In genomic region chrX:115892787-115893671, GRCh38 we compare ENCODE assay signal across 8 cellular contexts.
DNase-seq lines count a peak whose midpoint lies in the region; ATAC-seq and TF ChIP-seq lines count a peak whose summit lies in the region.

No MANE protein-coding gene starts in this region.

- H3K27me3 Mint-ChIP-seq in activated CD4-positive, alpha-beta T cell treated with anti-CD3 and anti-CD28 coated beads for 36 hours = no peaks in the 10 kb centered on the region
- peaks cover 0 to 13% (median 0%) of the 10 kb centered on the region in 3 donors for H3K27me3 Mint-ChIP-seq in CD14-positive monocyte (ENCODE audit: low read depth in 3 of 3)

- no peaks in the 10 kb centered on the region for H3K9me3 ChIP-seq in WERI-Rb-1 (ENCODE audit: severe bottlenecking)

- H3K4me1 Mint-ChIP-seq in activated CD4-positive, alpha-beta T cell treated with anti-CD3 and anti-CD28 coated beads for 36 hours = no peaks in the 10 kb centered on the region
- no peaks in the 10 kb centered on the region for H3K4me1 Mint-ChIP-seq in CD14-positive monocyte

- H3K27ac ChIP-seq in WERI-Rb-1 = peak overlapping the region; percentile 85

- no peak overlapping the region for H3K27ac Mint-ChIP-seq in activated CD4-positive, alpha-beta T cell treated with anti-CD3 and anti-CD28 coated beads for 36 hours
- no peak overlapping the region for H3K27ac Mint-ChIP-seq in CD14-positive monocyte

- no peaks in the 10 kb centered on the region for H3K36me3 ChIP-seq in WERI-Rb-1

- no peaks in the 10 kb centered on the region for H3K27me3 ChIP-seq in WERI-Rb-1 (ENCODE audit: insufficient read depth, low read depth, severe bottlenecking)

- intact Hi-C loops in activated CD4-positive, alpha-beta T cell treated with anti-CD3 and anti-CD28 coated beads for 36 hours (cut with DNase I, micrococcal nuclease) = no loop called here
- intact Hi-C loops in CD14-positive monocyte (cut with micrococcal nuclease) = no loop called here

- no peaks in the 10 kb centered on the region for H3K9me3 Mint-ChIP-seq in activated CD4-positive, alpha-beta T cell treated with anti-CD3 and anti-CD28 coated beads for 36 hours (ENCODE audit: low read depth)
- peaks cover 29 to 72% (median 41%) of the 10 kb centered on the region in 7 donors for H3K9me3 Mint-ChIP-seq in CD14-positive monocyte

- H3K4me3 ChIP-seq in WERI-Rb-1 (ENCODE audit: low read depth, low read length) = peak overlapping the region; percentile 47

- CTCF ChIA-PET in activated CD4-positive, alpha-beta T cell treated with anti-CD3 and anti-CD28 coated beads for 36 hours (lab: Charles Lee) = no interaction called here

- no peak overlapping the region for H3K4me3 Mint-ChIP-seq in activated CD4-positive, alpha-beta T cell treated with anti-CD3 and anti-CD28 coated beads for 36 hours
- H3K4me3 Mint-ChIP-seq in CD14-positive monocyte = no peak overlapping the region

- DNase-seq in GM04504 (ENCODE audit: low read depth) (peak; percentile 36), LoVo (ENCODE audit: low spot score) (peak; percentile 16), WERI-Rb-1 (peak; percentile 90), hypothalamus (lab: John Stamatoyannopoulos, UW) (peak in 41 of 51 donors; percentile 1 to 89 (median 34)), stromal cell of bone marrow (ENCODE audit: low read depth) (peak; percentile 25), CD14-positive monocyte (ENCODE audit: low spot score) (no peak)
- DNase-seq in activated CD4-positive, alpha-beta T cell treated with anti-CD3 and anti-CD28 coated beads for 36 hours = no peak

- ATAC-seq in GM21737 (IDR thresholded peaks at IDR 0.05; ENCODE audit: unreplicated experiment) = peak; percentile 56
- no peak for ATAC-seq in activated CD4-positive, alpha-beta T cell treated with anti-CD3 and anti-CD28 coated beads for 36 hours

- peak; percentile 74 for TF ChIP-seq CTCF in WERI-Rb-1 (IDR thresholded peaks at IDR 0.05; ENCODE audit: low read depth, low read length)
- TF ChIP-seq CTCF in CD14-positive monocyte (IDR thresholded peaks at IDR 0.05) = no peak

- H3K36me3 Mint-ChIP-seq in activated CD4-positive, alpha-beta T cell treated with anti-CD3 and anti-CD28 coated beads for 36 hours (ENCODE audit: low read depth) = no peaks in the 10 kb centered on the region
- H3K36me3 Mint-ChIP-seq in CD14-positive monocyte = no peaks in the 10 kb centered on the region

- POLR2A ChIA-PET in activated CD4-positive, alpha-beta T cell treated with anti-CD3 and anti-CD28 coated beads for 36 hours (lab: Charles Lee) = no interaction called here

Comparison
In these comparisons a context has a peak if more than half of its experiments do, and no peak if none do; other contexts are left out.
1. DNase-seq: peak in GM04504 (single experiment), LoVo (single experiment), WERI-Rb-1 (single experiment), hypothalamus (41 of 51) and stromal cell of bone marrow (single experiment); none in activated CD4-positive, alpha-beta T cell treated with anti-CD3 and anti-CD28 coated beads for 36 hours (single experiment) and CD14-positive monocyte (single experiment).